In genomic region chr12:31471823-31472222, GRCh38 we compare ENCODE assay signal across 27 cellular contexts.
DNase-seq lines count a peak whose midpoint lies in the region; TF ChIP-seq lines count a peak whose summit lies in the region.
"Had no signal": no experiment of that assay in that cellular context is flagged by ENCODE, and none has a peak within 500 bp of the region (broad histone marks: within the 10 kb centered on the region; RNA-seq: fewer than 3 reads in every experiment).

No MANE protein-coding gene starts in this region.

- intact Hi-C loops in posterior cingulate gyrus (cut with DNase I), result no loop called here

- H3K27me3 Mint-ChIP-seq in osteocyte (ENCODE audit: unreplicated experiment), result no peaks in the 10 kb centered on the region
- H3K27me3 Mint-ChIP-seq: brain, memory B cell had no signal

- no peak overlapping the region for H3K27ac Mint-ChIP-seq in osteocyte (ENCODE audit: unreplicated experiment)
- H3K27ac Mint-ChIP-seq: activated CD8-positive, alpha-beta memory T cell treated with anti-CD3 and anti-CD28 coated beads, Interleukin-2, amount 10 ng/mL, durations not matched to agents 7 days and 5 days; brain; CD4-positive, alpha-beta T cell; memory B cell had no signal

- no peak for TF ChIP-seq CTCF in osteocyte (IDR thresholded peaks at IDR 0.05)

- DNase-seq in Daoy (ENCODE audit: low read depth) (peak; percentile 27), HT-29 (ENCODE audit: low spot score) (peak; percentile 98), SW480 (ENCODE audit: low spot score) (peak; percentile 94), left kidney (ENCODE audit: low read depth, low spot score) (peak; percentile 17), osteocyte (ENCODE audit: extremely low spot score, unreplicated experiment) (no peak), cortex of kidney (lab: John Stamatoyannopoulos, UW) (no peak), posterior cingulate gyrus (no peak)
- no peak for DNase-seq in stimulated activated CD4-positive, alpha-beta T cell treated with anti-CD3 and anti-CD28 coated beads, Interleukin-2, amount 100 ng/mL, for 48 hours
- DNase-seq: activated CD4-positive, CD25-positive, alpha-beta regulatory T cell; activated CD8-positive, alpha-beta memory T cell treated with anti-CD3 and anti-CD28 coated beads, Interleukin-2, amount 10 ng/mL, durations not matched to agents 7 days and 5 days; activated T-cell treated with anti-CD3 and anti-CD28 coated beads, Interleukin-2, amount 50 U/mL, for 48 hours; AML-193; CD4-positive, alpha-beta T cell; effector CD4-positive, alpha-beta T cell; H7; hypothalamus; left colon; NCI-H146; NCI-H2171; NCI-H510A; right cardiac atrium; stimulated activated CD4-positive, alpha-beta T cell treated with anti-CD3 and anti-CD28 coated beads, Interleukin-1b, Interleukin-23, amount 100 ng/mL, for 48 hours; stimulated activated naive CD8-positive, alpha-beta T cell treated with anti-CD3 and anti-CD28 coated beads, Interleukin-15, Interleukin-2, amounts not matched to agents 100 U/mL and 50 U/mL, for 24 hours; T-helper 1 cell; testis had no signal

- peaks cover 6% of the 10 kb centered on the region for H3K36me3 Mint-ChIP-seq in osteocyte (ENCODE audit: unreplicated experiment)
- H3K36me3 Mint-ChIP-seq: activated CD8-positive, alpha-beta memory T cell treated with anti-CD3 and anti-CD28 coated beads, Interleukin-2, amount 10 ng/mL, durations not matched to agents 7 days and 5 days had no signal

- peaks cover 7% of the 10 kb centered on the region for H3K4me1 Mint-ChIP-seq in osteocyte (ENCODE audit: unreplicated experiment)
- H3K4me1 Mint-ChIP-seq: activated CD8-positive, alpha-beta memory T cell treated with anti-CD3 and anti-CD28 coated beads, Interleukin-2, amount 10 ng/mL, durations not matched to agents 7 days and 5 days had no signal

- no peak overlapping the region for H3K4me3 Mint-ChIP-seq in osteocyte (ENCODE audit: unreplicated experiment)
- H3K4me3 Mint-ChIP-seq: activated CD8-positive, alpha-beta memory T cell treated with anti-CD3 and anti-CD28 coated beads, Interleukin-2, amount 10 ng/mL, durations not matched to agents 7 days and 5 days; brain; CD4-positive, alpha-beta T cell; memory B cell had no signal

- no peaks in the 10 kb centered on the region for H3K9me3 Mint-ChIP-seq in osteocyte (ENCODE audit: unreplicated experiment)
- H3K9me3 Mint-ChIP-seq: CD4-positive, alpha-beta T cell had no signal

Comparison
In these comparisons a context has a peak if more than half of its experiments do, and no peak if none do; other contexts are left out.
1. DNase-seq: peak in Daoy (single experiment), HT-29 (single experiment), SW480 (single experiment) and left kidney (single experiment); none in osteocyte (single experiment), cortex of kidney (single experiment), stimulated activated CD4-positive, alpha-beta T cell treated with anti-CD3 and anti-CD28 coated beads, Interleukin-2, amount 100 ng/mL, for 48 hours (0 of 2) and posterior cingulate gyrus (0 of 10).